In the genomic region with DNA sequence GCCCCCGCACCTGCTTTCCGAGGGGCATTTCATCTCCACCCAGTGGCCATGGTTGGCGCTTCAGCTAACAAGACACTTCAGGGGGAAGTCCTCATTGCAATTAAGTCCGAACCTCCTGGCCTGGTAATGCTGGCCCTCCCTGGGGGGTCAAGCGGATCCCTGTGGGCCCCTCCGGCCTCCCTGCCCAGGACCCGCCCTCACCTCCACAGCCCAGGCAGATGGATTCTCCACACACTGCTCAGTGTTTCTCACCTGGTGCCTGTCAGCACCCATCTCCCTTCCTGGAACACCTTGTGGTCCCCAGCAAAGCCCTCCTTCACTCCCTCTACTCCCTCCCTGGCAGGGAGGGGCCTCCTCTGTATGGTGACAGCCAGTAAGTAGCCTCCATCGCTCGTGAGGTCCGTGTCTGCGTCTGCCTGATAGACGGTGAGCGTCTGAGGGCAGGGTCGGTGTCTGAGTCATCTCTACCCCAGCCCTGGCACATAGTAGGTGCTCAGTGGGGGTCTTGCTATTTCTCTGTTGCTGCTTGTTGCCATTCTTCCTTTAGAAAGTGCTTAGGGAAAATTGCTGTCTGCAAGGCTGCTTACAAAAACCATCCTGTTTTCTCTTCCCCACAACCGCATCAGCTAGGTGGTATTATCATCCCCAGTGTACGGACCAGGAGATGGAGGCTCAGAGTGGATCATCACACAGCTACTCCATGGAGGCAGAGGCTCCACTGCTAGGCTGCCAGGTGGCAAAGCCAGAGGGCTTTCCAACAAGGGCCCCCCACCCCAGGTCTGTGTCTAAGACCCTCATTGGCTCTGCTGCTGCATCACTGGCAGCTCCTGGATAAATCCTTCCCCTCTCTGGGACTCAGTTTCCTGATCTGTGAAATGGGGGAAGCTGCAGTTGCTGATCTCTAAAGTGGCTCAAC, we compare ENCODE assay signal across 11 cellular contexts. TPM values are rescaled to one million over a fixed set of nuclear protein-coding genes. Genes with fewer than 3 reads are reported as not detected.
A peak's percentile ranks its signal among the peaks of the same experiment; 100 is the strongest.
DNase-seq lines count a peak whose midpoint lies in the region; ATAC-seq, FAIRE-seq and TF ChIP-seq lines count a peak whose summit lies in the region.
"Had no signal": no experiment of that assay in that cellular context is flagged by ENCODE, and none has a peak within 500 bp of the region (broad histone marks: within the 10 kb centered on the region; RNA-seq: fewer than 3 reads in every experiment).

No MANE protein-coding gene starts in this region.

- no peak overlapping the region for H3K27ac Mint-ChIP-seq in activated CD4-positive, alpha-beta T cell treated with anti-CD3 and anti-CD28 coated beads for 36 hours
- peak overlapping the region; percentile 50 for H3K27ac Mint-ChIP-seq in activated T-helper 17 cell treated with anti-CD3 and anti-CD28 coated beads, Interleukin-2, amount 50 U/mL, for 72 hours

- no peak overlapping the region for H3K4me3 Mint-ChIP-seq in activated CD4-positive, alpha-beta T cell treated with anti-CD3 and anti-CD28 coated beads for 36 hours
- peak overlapping the region; percentile 26 for H3K4me3 Mint-ChIP-seq in activated T-helper 17 cell treated with anti-CD3 and anti-CD28 coated beads, Interleukin-2, amount 50 U/mL, for 72 hours

- H3K9me3 Mint-ChIP-seq in activated CD4-positive, alpha-beta T cell treated with anti-CD3 and anti-CD28 coated beads for 36 hours (ENCODE audit: low read depth), result no peaks in the 10 kb centered on the region
- H3K9me3 Mint-ChIP-seq in activated T-helper 17 cell treated with anti-CD3 and anti-CD28 coated beads, Interleukin-2, amount 50 U/mL, for 72 hours, result no peaks in the 10 kb centered on the region

- H3K36me3 Mint-ChIP-seq in activated CD4-positive, alpha-beta T cell treated with anti-CD3 and anti-CD28 coated beads for 36 hours (ENCODE audit: low read depth), result no peaks in the 10 kb centered on the region
- H3K36me3 Mint-ChIP-seq in activated T-helper 17 cell treated with anti-CD3 and anti-CD28 coated beads, Interleukin-2, amount 50 U/mL, for 72 hours (ENCODE audit: low read depth), result no peaks in the 10 kb centered on the region

- dilution Hi-C loops in keratinocyte (cut with MboI; ENCODE audit: extremely low pct_ligation_motif_present, low sequenced_read_pairs), result no loop called here

- TF ChIP-seq CTCF in keratinocyte (optimal IDR thresholded peaks at IDR 0.05 in 1 of 3, IDR thresholded peaks at IDR 0.05 in 1 of 3, conservative IDR thresholded peaks at IDR 0.05 in 1 of 3; ENCODE audit: extremely low read depth in 1 of 3, insufficient read depth in 2 of 3, low read length in 3 of 3) (no peak), stomach (IDR thresholded peaks at IDR 0.05) (no peak)

- FAIRE-seq in keratinocyte (lab: Jason Lieb, UNC), result no peak

- H4K20me1 ChIP-seq in keratinocyte (ENCODE audit: control insufficient read depth, extremely low read depth, insufficient read depth, low read length), result no peaks in the 10 kb centered on the region

- peaks cover 9% of the 10 kb centered on the region for H3K27me3 ChIP-seq in keratinocyte (ENCODE audit: control insufficient read depth, extremely low read depth, insufficient read depth, low read length)
- H3K27me3 ChIP-seq in stomach, result peaks cover 0 to 12% (median 7%) of the 10 kb centered on the region in 3 donors

- H2AFZ ChIP-seq in keratinocyte (ENCODE audit: control insufficient read depth, low read length), result peak overlapping the region; percentile 1

- H3K4me3 ChIP-seq in keratinocyte (ENCODE audit: control insufficient read depth in 2 of 3, extremely low read depth in 1 of 3, insufficient read depth in 2 of 3, low read depth in 1 of 3, low read length in 3 of 3) (no peak overlapping the region), stomach (no peak overlapping the region)

- H3K9me3 ChIP-seq in keratinocyte (ENCODE audit: control insufficient read depth, low read depth, low read length) (no peaks in the 10 kb centered on the region), stomach (no peaks in the 10 kb centered on the region)

- no peaks in the 10 kb centered on the region for H3K9me1 ChIP-seq in keratinocyte (ENCODE audit: control insufficient read depth, extremely low read depth, insufficient read depth, low read length)

- H3K36me3 ChIP-seq in keratinocyte (ENCODE audit: control insufficient read depth in 2 of 2, extremely low read depth in 1 of 2, insufficient read depth in 2 of 2, low read length in 2 of 2), result no peaks in the 10 kb centered on the region
- H3K36me3 ChIP-seq in stomach, result no peaks in the 10 kb centered on the region

- H3K4me2 ChIP-seq in keratinocyte (ENCODE audit: control insufficient read depth, extremely low read depth, insufficient read depth, low read depth, low read length), result no peak overlapping the region

- H3K27me3 Mint-ChIP-seq in activated CD4-positive, alpha-beta T cell treated with anti-CD3 and anti-CD28 coated beads for 36 hours, result peaks cover 26% of the 10 kb centered on the region
- H3K27me3 Mint-ChIP-seq in activated T-helper 17 cell treated with anti-CD3 and anti-CD28 coated beads, Interleukin-2, amount 50 U/mL, for 72 hours, result peaks cover 33% of the 10 kb centered on the region

- no peak for TF ChIP-seq POLR2A in stomach (IDR thresholded peaks at IDR 0.05)

- DNase-seq in activated CD4-positive, alpha-beta T cell treated with anti-CD3 and anti-CD28 coated beads for 36 hours, result no peak
- no peak for DNase-seq in activated CD4-positive, alpha-beta T cell treated with anti-CD3 and anti-CD28 coated beads for 48 hours
- DNase-seq in keratinocyte (ENCODE audit: low read depth, low spot score), result no peak
- DNase-seq in stomach, result no peak
- no peak for DNase-seq in Ammon's horn (ENCODE audit: low spot score)
- DNase-seq in AG08395 (ENCODE audit: low spot score), result no peak
- DNase-seq: caudate nucleus, MV-4-11, substantia nigra had no signal

- TF ChIP-seq EP300 in stomach (IDR thresholded peaks at IDR 0.05), result no peak

- H3K27ac ChIP-seq in keratinocyte (ENCODE audit: control insufficient read depth, insufficient read depth, low read length), result no peak overlapping the region
- peak overlapping the region; percentile 2 to 85 (median 77) for H3K27ac ChIP-seq in stomach

- intact Hi-C loops in activated CD4-positive, alpha-beta T cell treated with anti-CD3 and anti-CD28 coated beads for 36 hours (cut with DNase I, micrococcal nuclease), result no loop called here
- intact Hi-C loops in stomach (cut with DNase I; ENCODE audit: low total_unique reads), result no loop called here

- H3K4me1 Mint-ChIP-seq in activated CD4-positive, alpha-beta T cell treated with anti-CD3 and anti-CD28 coated beads for 36 hours, result peaks cover 7% of the 10 kb centered on the region
- peaks cover 15% of the 10 kb centered on the region for H3K4me1 Mint-ChIP-seq in activated T-helper 17 cell treated with anti-CD3 and anti-CD28 coated beads, Interleukin-2, amount 50 U/mL, for 72 hours

- POLR2A ChIA-PET in activated CD4-positive, alpha-beta T cell treated with anti-CD3 and anti-CD28 coated beads for 36 hours (lab: Charles Lee), result no interaction called here

- CTCF ChIA-PET in activated CD4-positive, alpha-beta T cell treated with anti-CD3 and anti-CD28 coated beads for 36 hours (lab: Charles Lee), result interaction anchor here (0.6 to 0.7 kb wide), 3 partner anchors 67 to 736 kb away, joined by 3 read pairs; no protein-coding TSS in a partner anchor

- ATAC-seq in activated CD4-positive, alpha-beta T cell treated with anti-CD3 and anti-CD28 coated beads for 36 hours, result peak; percentile 25
- ATAC-seq in activated T-helper 17 cell treated with anti-CD3 and anti-CD28 coated beads, Interleukin-2, amount 50 U/mL, for 72 hours (replicated peaks), result no peak
- no peak for ATAC-seq in HG03521 (IDR thresholded peaks at IDR 0.05; ENCODE audit: unreplicated experiment)

- WGBS in stomach, 5 donors, result 65 to 72% (median 67%) methylated on average over 13 to 16 of the region's 16 CpGs

- H3K9ac ChIP-seq in keratinocyte (ENCODE audit: control insufficient read depth, extremely low read depth, insufficient read depth, low read length), result no peak overlapping the region

- H3K4me1 ChIP-seq in keratinocyte (ENCODE audit: control insufficient read depth, extremely low read depth, insufficient read depth, low read length) (peaks cover 51% of the 10 kb centered on the region), stomach (peaks cover 40 to 88% (median 74%) of the 10 kb centered on the region in 4 donors)

- no peaks in the 10 kb centered on the region for H3K79me2 ChIP-seq in keratinocyte (ENCODE audit: control insufficient read depth, insufficient read depth, low read length)

RNA-seq across cellular contexts. Expression of gene EML1, which starts 39.7 kb away (rescaled TPM):
- 1 to 10 TPM; 1.7 TPM for total RNA-seq in activated CD4-positive, alpha-beta T cell treated with anti-CD3 and anti-CD28 coated beads for 36 hours
- total RNA-seq in activated T-helper 17 cell treated with anti-CD3 and anti-CD28 coated beads, Interleukin-2, amount 50 U/mL, for 72 hours, result 1 to 10 TPM in 1 of 2 donors, under 1 TPM in 1; 0.54 to 3.6 TPM
- polyA plus RNA-seq in keratinocyte (0.84 to 1.8 TPM (median 0.85 TPM) in 3 replicates), stomach (10 to 100 TPM in 1 of 3 donors, 1 to 10 TPM in 2; 5.8 to 11.3 (median 6.7) TPM)
- polyA plus RNA-seq in keratinocyte (2011; ENCODE audit: low read depth), result 4.1 TPM
- 1.1 and 2.1 TPM in 2 replicates for polyA plus RNA-seq in keratinocyte (2011; cell fraction: cytosol; rRNA removed)
- polyA plus RNA-seq in keratinocyte (2011; cell fraction: nucleus; rRNA removed), result 2.3 and 3.0 TPM in 2 replicates
- 0.76 and 3.4 TPM in 2 replicates for polyA plus RNA-seq in keratinocyte (2012; ENCODE audit: low replicate concordance)
- 5.0 to 10.3 TPM (median 9.8 TPM) in 3 replicates for polyA minus RNA-seq in keratinocyte
- polyA minus RNA-seq in keratinocyte (2011; cell fraction: cytosol; rRNA and poly(A)+ RNA removed), result 2.1 TPM
- polyA minus RNA-seq in keratinocyte (2011; cell fraction: nucleus; rRNA and poly(A)+ RNA removed), result 1.7 and 1.9 TPM in 2 replicates
- 10 to 100 TPM; 30.1 to 66.5 (median 43.5) TPM for total RNA-seq in stomach

Comparison
In these comparisons a context has a peak if more than half of its experiments do, and no peak if none do; other contexts are left out.
1. RNA of gene EML1, which starts 39.7 kb away (total RNA-seq): 30.1 to 66.5 TPM in stomach; 0.54 to 3.6 TPM in activated T-helper 17 cell treated with anti-CD3 and anti-CD28 coated beads, Interleukin-2, amount 50 U/mL, for 72 hours and 1.7 TPM in activated CD4-positive, alpha-beta T cell treated with anti-CD3 and anti-CD28 coated beads for 36 hours; every median in the first group is over 4 times any median in the second.